Comparison of ENCODE assay signal across 7 cellular contexts in the genomic region with DNA sequence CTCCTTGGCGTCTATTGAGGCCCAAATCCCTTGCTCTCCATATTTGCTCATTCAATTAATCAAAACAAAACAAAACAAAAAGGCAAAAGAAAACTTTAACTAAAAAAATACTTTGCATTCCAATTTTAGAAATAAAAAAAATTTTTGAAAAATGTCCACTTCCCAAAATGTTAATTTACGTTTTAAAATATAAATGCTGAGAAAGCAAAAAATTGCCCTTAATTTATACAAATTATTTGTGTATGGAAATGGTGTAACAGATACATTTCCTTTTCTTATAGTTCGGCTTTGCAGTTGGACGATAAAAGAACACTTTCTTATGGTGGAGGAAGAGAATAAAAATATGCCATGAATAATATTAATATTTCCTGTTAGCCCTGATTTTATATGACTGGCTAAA.
"Had no signal": no experiment of that assay in that cellular context is flagged by ENCODE, and none has a peak within 500 bp of the region (broad histone marks: within the 10 kb centered on the region; RNA-seq: fewer than 3 reads in every experiment).

No MANE protein-coding gene starts in this region.

- H3K36me3 ChIP-seq: HAP-1 had no signal

- H2AFZ ChIP-seq: GM23248 had no signal

- H3K4me1 ChIP-seq: HAP-1 had no signal

- H3K9me3 ChIP-seq: HAP-1 had no signal

- H3K4me3 ChIP-seq: GM23248, HAP-1 had no signal

- H3K9ac ChIP-seq: GM23248 had no signal

- H3K27ac ChIP-seq: GM23248, HL-60 had no signal

- ATAC-seq: HCT116 had no signal

- DNase-seq: GM23248, GOT3, H7, HFFc6 had no signal
